ENCODE assay signal across 11 cellular contexts in genomic region chr1:181251001-181251712, GRCh38.
DNase-seq lines count a peak whose midpoint lies in the region; ATAC-seq and TF ChIP-seq lines count a peak whose summit lies in the region.
"Had no signal": no experiment of that assay in that cellular context is flagged by ENCODE, and none has a peak within 500 bp of the region (broad histone marks: within the 10 kb centered on the region; RNA-seq: fewer than 3 reads in every experiment).

No MANE protein-coding gene starts in this region.

- peaks cover 7 to 14% of the 10 kb centered on the region in 2 donors for H3K36me3 Mint-ChIP-seq in stimulated activated naive B cell treated with anti-CD40 and anti-IgM and Interleukin-4, amounts not matched to agents 10 μg/mL and 1 μg/mL and 100 μg/mL, for 72 hours
- H3K36me3 Mint-ChIP-seq in activated T-cell treated with anti-CD3 and anti-CD28 coated beads, Interleukin-2, amount 50 U/mL, for 72 hours (ENCODE audit: insufficient read depth in 2 of 2), result peaks cover 11 to 13% of the 10 kb centered on the region in 2 donors

- intact Hi-C loops in adrenal gland (cut with DNase I), result no loop called here

- TF ChIP-seq CTCF in adrenal gland (IDR thresholded peaks at IDR 0.05), result no peak

- no peak overlapping the region for H2BK5ac ChIP-seq in mesendoderm (ENCODE audit: low read length)

- no peak overlapping the region for H3K56ac ChIP-seq in mesendoderm (ENCODE audit: low read length)

- no peak overlapping the region for H3K23ac ChIP-seq in mesendoderm (ENCODE audit: low read length)

- no peak overlapping the region for H3K9ac ChIP-seq in mesendoderm (ENCODE audit: low read length)

- H2BK120ac ChIP-seq in mesendoderm (ENCODE audit: low read depth, low read length), result no peak overlapping the region

- H3K9me3 Mint-ChIP-seq in stimulated activated naive B cell treated with anti-CD40 and anti-IgM and Interleukin-4, amounts not matched to agents 10 μg/mL and 1 μg/mL and 100 μg/mL, for 72 hours, result peaks cover 19 to 23% of the 10 kb centered on the region in 2 donors
- peaks cover 13 to 22% of the 10 kb centered on the region in 2 donors for H3K9me3 Mint-ChIP-seq in activated T-cell treated with anti-CD3 and anti-CD28 coated beads, Interleukin-2, amount 50 U/mL, for 72 hours

- H3K27ac Mint-ChIP-seq in stimulated activated naive B cell treated with anti-CD40 and anti-IgM and Interleukin-4, amounts not matched to agents 10 μg/mL and 1 μg/mL and 100 μg/mL, for 72 hours, result no peak overlapping the region
- H3K27ac Mint-ChIP-seq in activated T-cell treated with anti-CD3 and anti-CD28 coated beads, Interleukin-2, amount 50 U/mL, for 72 hours, result no peak overlapping the region
- H3K27ac Mint-ChIP-seq: activated naive CD8-positive, alpha-beta T cell had no signal

- no peak overlapping the region for H4K8ac ChIP-seq in mesendoderm (ENCODE audit: low read depth, low read length)

- WGBS in adrenal gland, 4 donors, result 35 to 48% (median 41%) methylated on average over 5 of the region's 5 CpGs
- no CpG with 5 or more reads among the region's 5 CpGs for WGBS in mesendoderm (ENCODE audit: extremely low coverage, insufficient coverage, low lambda C conversion rate)

- no peak for TF ChIP-seq POLR2A in adrenal gland (IDR thresholded peaks at IDR 0.05)

- H2BK15ac ChIP-seq in mesendoderm (replicated peaks; ENCODE audit: low read depth), result no peak overlapping the region

- no peaks in the 10 kb centered on the region for H3K9me3 ChIP-seq in adrenal gland (replicated peaks in 1 of 3)

- DNase-seq in COLO829 (ENCODE audit: low spot score) (peak; percentile 27), LoVo (ENCODE audit: low spot score) (peak; percentile 63), adrenal gland (peak in 6 of 7 donors; percentile 17 to 49 (median 40)), iris pigment epithelial cell (ENCODE audit: low read depth) (peak; percentile 64), occipital lobe (lab: John Stamatoyannopoulos, UW) (no peak), mesendoderm (no peak)
- DNase-seq in stimulated activated naive B cell treated with anti-CD40 and anti-IgM and Interleukin-4, amounts not matched to agents 10 μg/mL and 1 μg/mL and 100 μg/mL, for 72 hours, result no peak
- DNase-seq in activated T-cell treated with anti-CD3 and anti-CD28 coated beads, Interleukin-2, amount 50 U/mL, for 72 hours, result no peak
- DNase-seq: midbrain, OCI-M1 had no signal

- no peak for ATAC-seq in stimulated activated naive B cell treated with anti-CD40 and anti-IgM and Interleukin-4, amounts not matched to agents 10 μg/mL and 1 μg/mL and 100 μg/mL, for 72 hours (replicated peaks)
- no peak for ATAC-seq in activated T-cell treated with anti-CD3 and anti-CD28 coated beads, Interleukin-2, amount 50 U/mL, for 72 hours (replicated peaks in 1 of 2)

- H3K4me2 ChIP-seq in mesendoderm (ENCODE audit: low read length), result no peak overlapping the region

- H3K79me1 ChIP-seq in mesendoderm (ENCODE audit: low read length), result no peaks in the 10 kb centered on the region

- no peak overlapping the region for H3K4ac ChIP-seq in mesendoderm (ENCODE audit: low read depth, low read length)

- H3K27me3 ChIP-seq in adrenal gland (no peaks in the 10 kb centered on the region), mesendoderm (ENCODE audit: insufficient read depth, low read length, poor library complexity) (no peaks in the 10 kb centered on the region)

- H3K79me2 ChIP-seq in mesendoderm (ENCODE audit: control insufficient read depth, insufficient read depth, low read length), result no peaks in the 10 kb centered on the region

- H2AK5ac ChIP-seq in mesendoderm (ENCODE audit: low read length), result no peak overlapping the region

- no peak overlapping the region for H4K5ac ChIP-seq in mesendoderm (ENCODE audit: low read length)

- peaks cover 6 to 12% of the 10 kb centered on the region in 2 donors for H3K27me3 Mint-ChIP-seq in stimulated activated naive B cell treated with anti-CD40 and anti-IgM and Interleukin-4, amounts not matched to agents 10 μg/mL and 1 μg/mL and 100 μg/mL, for 72 hours
- H3K27me3 Mint-ChIP-seq in activated T-cell treated with anti-CD3 and anti-CD28 coated beads, Interleukin-2, amount 50 U/mL, for 72 hours (ENCODE audit: low read depth), result no peaks in the 10 kb centered on the region
- H3K27me3 Mint-ChIP-seq: activated naive CD8-positive, alpha-beta T cell had no signal

- H3K36me3 ChIP-seq in adrenal gland (replicated peaks in 1 of 2) (no peaks in the 10 kb centered on the region), mesendoderm (ENCODE audit: control insufficient read depth, insufficient read depth, low read length) (no peaks in the 10 kb centered on the region)

- H3K4me1 ChIP-seq in adrenal gland (replicated peaks in 1 of 2) (no peaks in the 10 kb centered on the region), mesendoderm (ENCODE audit: control insufficient read depth, low read depth, low read length) (no peaks in the 10 kb centered on the region)

- no peak overlapping the region for H3K18ac ChIP-seq in mesendoderm (ENCODE audit: low read length)

- H3K27ac ChIP-seq in adrenal gland (no peak overlapping the region), mesendoderm (ENCODE audit: low read depth, low read length) (no peak overlapping the region)

- no peak overlapping the region for H3K4me3 ChIP-seq in adrenal gland
- no peak overlapping the region for H3K4me3 ChIP-seq in mesendoderm (ENCODE audit: low read length)

- H3K4me1 Mint-ChIP-seq in stimulated activated naive B cell treated with anti-CD40 and anti-IgM and Interleukin-4, amounts not matched to agents 10 μg/mL and 1 μg/mL and 100 μg/mL, for 72 hours, result no peaks in the 10 kb centered on the region
- H3K4me1 Mint-ChIP-seq in activated T-cell treated with anti-CD3 and anti-CD28 coated beads, Interleukin-2, amount 50 U/mL, for 72 hours (ENCODE audit: low read depth), result no peaks in the 10 kb centered on the region

- H3K4me3 Mint-ChIP-seq in stimulated activated naive B cell treated with anti-CD40 and anti-IgM and Interleukin-4, amounts not matched to agents 10 μg/mL and 1 μg/mL and 100 μg/mL, for 72 hours, result no peak overlapping the region
- no peak overlapping the region for H3K4me3 Mint-ChIP-seq in activated T-cell treated with anti-CD3 and anti-CD28 coated beads, Interleukin-2, amount 50 U/mL, for 72 hours
- H3K4me3 Mint-ChIP-seq: activated naive CD8-positive, alpha-beta T cell had no signal

Comparison
In these comparisons a context has a peak if more than half of its experiments do, and no peak if none do; other contexts are left out.
1. DNase-seq: peak in COLO829 (single experiment), LoVo (single experiment), adrenal gland (6 of 7) and iris pigment epithelial cell (single experiment); none in occipital lobe (single experiment), mesendoderm (single experiment), stimulated activated naive B cell treated with anti-CD40 and anti-IgM and Interleukin-4, amounts not matched to agents 10 μg/mL and 1 μg/mL and 100 μg/mL, for 72 hours (single experiment) and activated T-cell treated with anti-CD3 and anti-CD28 coated beads, Interleukin-2, amount 50 U/mL, for 72 hours (0 of 2).